ENCODE assay signal across 8 cellular contexts in genomic region chr1:223716302-223716862, GRCh38. TPM values are rescaled to one million over a fixed set of nuclear protein-coding genes. Genes with fewer than 3 reads are reported as not detected.
DNase-seq lines count a peak whose midpoint lies in the region; ATAC-seq and TF ChIP-seq lines count a peak whose summit lies in the region.

No MANE protein-coding gene starts in this region.

- H3K9me3 ChIP-seq in stomach, result no peaks in the 10 kb centered on the region

- intact Hi-C loops in stomach (cut with DNase I; ENCODE audit: low total_unique reads), result loop anchor here (5.0 kb wide), 1 partner anchor 36 kb away; no protein-coding TSS in a partner anchor

- peak; percentile 52 for DNase-seq in activated naive CD4-positive, alpha-beta T cell treated with Interleukin-2 at 50 U/mL for 16 hours
- DNase-seq in activated naive CD4-positive, alpha-beta T cell treated with anti-CD3 and anti-CD28 coated beads, Interleukin-2, amount 50 U/mL, for 16 hours, result no peak
- DNase-seq in epithelial cell of prostate (ENCODE audit: low read depth, low spot score) (no peak), stomach (no peak), NAMALWA (ENCODE audit: low spot score) (no peak)

- H3K27ac ChIP-seq in epithelial cell of prostate (peak overlapping the region; percentile 99), stomach (peak overlapping the region; percentile 48 to 100 (median 98))

- H3K36me3 ChIP-seq in stomach, result peaks cover 23 to 52% (median 41%) of the 10 kb centered on the region in 4 donors

- WGBS in stomach, 5 donors, result 26 to 54% (median 45%) methylated on average over 6 to 7 of the region's 7 CpGs

- ATAC-seq in HG03108 (IDR thresholded peaks at IDR 0.05; ENCODE audit: unreplicated experiment) (peak; percentile 39), HG02938 (IDR thresholded peaks at IDR 0.05; ENCODE audit: unreplicated experiment) (no peak)

- peaks cover 82 to 91% (median 86%) of the 10 kb centered on the region in 4 donors for H3K4me1 ChIP-seq in stomach

- TF ChIP-seq EP300 in stomach (IDR thresholded peaks at IDR 0.05), result no peak

- no peak for TF ChIP-seq POLR2A in stomach (IDR thresholded peaks at IDR 0.05)

- no peak for TF ChIP-seq CTCF in WI38 (IDR thresholded peaks at IDR 0.05; ENCODE audit: low read depth, low read length)
- no peak for TF ChIP-seq CTCF in stomach (IDR thresholded peaks at IDR 0.05)

- H3K4me3 ChIP-seq in WI38 (ENCODE audit: low read depth, low read length) (peak overlapping the region; percentile 18; the same call in 1 of the 2 replicates), stomach (peak overlapping the region in 3 of 4 donors; percentile 2 to 68 (median 68))

- H3K27me3 ChIP-seq in stomach, result no peaks in the 10 kb centered on the region

RNA-seq across cellular contexts. Expression of gene CAPN2, which starts 4.0 kb away (rescaled TPM):
- 100 to 1,000 TPM; 224 to 739 (median 358) TPM for total RNA-seq in stomach
- 100 to 1,000 TPM; 128 to 171 (median 161) TPM for polyA plus RNA-seq in stomach

RNA-seq across cellular contexts. Expression of gene CAPN8, which starts 50.9 kb away (rescaled TPM):
- total RNA-seq in stomach, result 100 to 1,000 TPM in 4 of 5 donors, 10 to 100 TPM in 1; 67.5 to 581 (median 254) TPM
- polyA plus RNA-seq in stomach, result 100 to 1,000 TPM in 1 of 3 donors, 10 to 100 TPM in 2; 28.3 to 127 (median 31.0) TPM
